Comparison of ENCODE assay signal across 9 cellular contexts in genomic region chr7:87151002-87151505, GRCh38. TPM values are rescaled to one million over a fixed set of nuclear protein-coding genes. Genes with fewer than 3 reads are reported as not detected.
DNase-seq lines count a peak whose midpoint lies in the region; ATAC-seq and TF ChIP-seq lines count a peak whose summit lies in the region.
"Had no signal": no experiment of that assay in that cellular context is flagged by ENCODE, and none has a peak within 500 bp of the region (broad histone marks: within the 10 kb centered on the region; RNA-seq: fewer than 3 reads in every experiment).

No MANE protein-coding gene starts in this region.

- DNase-seq in activated CD4-positive, alpha-beta T cell treated with anti-CD3 and anti-CD28 coated beads, Interleukin-2, amount 10 ng/mL, durations not matched to agents 7 days and 5 days = no peak
- no peak for DNase-seq in activated CD4-positive, alpha-beta T cell treated with anti-CD3 and anti-CD28 coated beads for 4 hours
- DNase-seq in NCI-H510A treated with DMSO at 0.1 percent for 48 hours (lab: John Stamatoyannopoulos, UW) = no peak
- no peak for DNase-seq in omental fat pad (ENCODE audit: low spot score)
- no peak for DNase-seq in islet precursor cell
- DNase-seq: stimulated activated CD8-positive, alpha-beta memory T cell treated with anti-CD3 and anti-CD28 coated beads, Interleukin-4, amount 100 ng/mL, for 48 hours had no signal

- TF ChIP-seq CTCF in WI38 (IDR thresholded peaks at IDR 0.05; ENCODE audit: low read depth, low read length) (no peak), omental fat pad (IDR thresholded peaks at IDR 0.05) (no peak)

- no peaks in the 10 kb centered on the region for H3K27me3 ChIP-seq in stomach smooth muscle (ENCODE audit: control insufficient read depth in 1 of 2, insufficient read depth in 2 of 2, low read length in 2 of 2)

- peak overlapping the region; percentile 95 for H3K27ac Mint-ChIP-seq in activated CD4-positive, alpha-beta T cell treated with anti-CD3 and anti-CD28 coated beads, Interleukin-2, amount 10 ng/mL, durations not matched to agents 7 days and 5 days

- peak overlapping the region; percentile 92 for H3K4me3 ChIP-seq in WI38 (ENCODE audit: low read depth, low read length)
- H3K4me3 ChIP-seq in iPS-18c (ENCODE audit: insufficient read depth, low read depth, low read length) = peak overlapping the region; percentile 98; the same call in 1 of the 2 replicates
- peak overlapping the region; percentile 88 to 95 for H3K4me3 ChIP-seq in stomach smooth muscle (ENCODE audit: low read length in 2 of 2)

- no peaks in the 10 kb centered on the region for H3K36me3 ChIP-seq in stomach smooth muscle (ENCODE audit: control insufficient read depth in 2 of 2, insufficient read depth in 2 of 2, low read length in 2 of 2)

- CTCF ChIA-PET in activated CD4-positive, alpha-beta T cell treated with anti-CD3 and anti-CD28 coated beads, Interleukin-2, amount 10 ng/mL, durations not matched to agents 7 days and 5 days (lab: Charles Lee) = no interaction called here

- peaks cover 2% of the 10 kb centered on the region for H3K4me1 ChIP-seq in stomach smooth muscle (ENCODE audit: control insufficient read depth, insufficient read depth, low read length)

- H3K27ac ChIP-seq in stomach smooth muscle (ENCODE audit: low read length) = peak overlapping the region; percentile 97

- peaks cover 14% of the 10 kb centered on the region for H3K36me3 Mint-ChIP-seq in activated CD4-positive, alpha-beta T cell treated with anti-CD3 and anti-CD28 coated beads, Interleukin-2, amount 10 ng/mL, durations not matched to agents 7 days and 5 days (ENCODE audit: low read depth)

- H3K9me3 ChIP-seq in iPS-18c (ENCODE audit: control insufficient read depth, insufficient read depth, low read length) (no peaks in the 10 kb centered on the region), stomach smooth muscle (ENCODE audit: control insufficient read depth in 2 of 2, low read length in 2 of 2) (no peaks in the 10 kb centered on the region)

- H3K9ac ChIP-seq in stomach smooth muscle (ENCODE audit: low read length in 2 of 2) = peak overlapping the region; percentile 97 to 98

- no peaks in the 10 kb centered on the region for H3K9me3 Mint-ChIP-seq in activated CD4-positive, alpha-beta T cell treated with anti-CD3 and anti-CD28 coated beads, Interleukin-2, amount 10 ng/mL, durations not matched to agents 7 days and 5 days

- POLR2A ChIA-PET in activated CD4-positive, alpha-beta T cell treated with anti-CD3 and anti-CD28 coated beads, Interleukin-2, amount 10 ng/mL, durations not matched to agents 7 days and 5 days (lab: Charles Lee) = no interaction called here

- no peaks in the 10 kb centered on the region for H3K27me3 Mint-ChIP-seq in activated CD4-positive, alpha-beta T cell treated with anti-CD3 and anti-CD28 coated beads, Interleukin-2, amount 10 ng/mL, durations not matched to agents 7 days and 5 days

- H3K4me3 Mint-ChIP-seq in activated CD4-positive, alpha-beta T cell treated with anti-CD3 and anti-CD28 coated beads, Interleukin-2, amount 10 ng/mL, durations not matched to agents 7 days and 5 days = peak overlapping the region; percentile 86

- H3K4me1 Mint-ChIP-seq in activated CD4-positive, alpha-beta T cell treated with anti-CD3 and anti-CD28 coated beads, Interleukin-2, amount 10 ng/mL, durations not matched to agents 7 days and 5 days = peaks cover 33% of the 10 kb centered on the region

- no peak for ATAC-seq in omental fat pad (ENCODE audit: low FRiP score)

RNA-seq across cellular contexts. Expression of gene DMTF1, which starts 1.2 kb away (rescaled TPM):
- total RNA-seq in activated CD4-positive, alpha-beta T cell treated with anti-CD3 and anti-CD28 coated beads, Interleukin-2, amount 10 ng/mL, durations not matched to agents 7 days and 5 days = 100 to 1,000 TPM; 102 to 111 TPM
- total RNA-seq in omental fat pad = 100 to 1,000 TPM in 1 of 4 donors, 10 to 100 TPM in 3; 64.4 to 121 (median 78.4) TPM
